Comparison of ENCODE assay signal across 8 cellular contexts in the genomic region with DNA sequence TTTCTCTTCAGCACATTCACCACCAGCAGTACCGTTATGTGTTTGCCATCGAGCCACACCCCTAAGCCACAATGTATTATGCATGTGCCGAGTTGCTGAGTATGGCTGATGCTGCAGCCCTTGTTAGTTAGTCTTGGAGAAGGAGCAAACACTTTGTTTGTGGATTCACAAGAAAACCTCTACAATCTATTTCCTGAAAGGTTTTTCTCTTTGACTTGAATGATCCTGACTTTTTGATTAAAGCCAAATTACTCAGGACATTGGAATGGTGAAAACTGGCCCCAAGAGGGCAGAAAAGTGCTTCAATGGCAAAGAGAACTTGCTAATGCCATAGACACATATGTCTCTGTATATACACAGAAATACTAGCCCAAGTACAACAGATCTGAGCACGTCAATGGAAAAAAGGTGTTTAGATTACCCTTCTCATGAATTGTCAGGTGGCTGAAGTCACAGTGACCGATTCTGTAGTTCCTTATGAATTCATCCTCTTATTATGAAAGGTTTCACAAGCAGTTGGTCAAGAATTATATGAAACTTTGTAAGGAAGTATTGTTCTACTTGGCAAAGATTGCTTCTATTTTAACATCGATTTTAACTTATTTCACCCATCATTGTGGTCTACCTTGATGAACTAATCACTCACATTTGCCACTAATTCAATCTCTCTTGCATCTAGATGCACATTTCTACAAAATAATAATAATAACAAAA.
DNase-seq lines count a peak whose midpoint lies in the region; TF ChIP-seq lines count a peak whose summit lies in the region.

No MANE protein-coding gene starts in this region.

- H3K4me3 ChIP-seq in esophagus muscularis mucosa (no peak overlapping the region), retinal pigment epithelial cell (ENCODE audit: low read length) (no peak overlapping the region)

- in situ Hi-C loops in GM13977 (cut with MboI; ENCODE audit: low pct_unique_long_range_greater_than_20kb, low sequenced_read_pairs, unreplicated experiment): no loop called here

- TF ChIP-seq POLR2A in esophagus muscularis mucosa (IDR thresholded peaks at IDR 0.05; ENCODE audit: low read depth): no peak

- WGBS in esophagus muscularis mucosa: 55% methylated on average over 6 of the region's 6 CpGs

- no peaks in the 10 kb centered on the region for H3K27me3 ChIP-seq in esophagus muscularis mucosa

- no peaks in the 10 kb centered on the region for H3K36me3 ChIP-seq in esophagus muscularis mucosa

- intact Hi-C loops in esophagus muscularis mucosa (cut with DNase I): loop anchor here (5.0 kb wide), 3 partner anchors 50 to 185 kb away; a partner anchor contains a TSS

- TF ChIP-seq EP300 in esophagus muscularis mucosa (IDR thresholded peaks at IDR 0.05): no peak

- DNase-seq in GM13977 (ENCODE audit: low spot score) (no peak), NOMO-1 (lab: John Stamatoyannopoulos, UW; ENCODE audit: unreplicated experiment in 2 of 2) (peak; percentile 34 to 46), esophagus muscularis mucosa (ENCODE audit: extremely low spot score) (no peak), retinal pigment epithelial cell (ENCODE audit: low read depth) (no peak), COLO668 (lab: John Stamatoyannopoulos, UW; ENCODE audit: unreplicated experiment) (no peak), 8988T (no peak), cerebellum (ENCODE audit: low spot score) (no peak)
- DNase-seq in activated CD4-positive, alpha-beta T cell treated with anti-CD3 and anti-CD28 coated beads for 48 hours: no peak

- H3K27ac ChIP-seq in esophagus muscularis mucosa (replicated peaks in 1 of 4): no peak overlapping the region

- TF ChIP-seq CTCF in GM13977 (IDR thresholded peaks at IDR 0.05; ENCODE audit: extremely low read depth, insufficient read depth, missing control alignments) (peak; percentile 20), esophagus muscularis mucosa (IDR thresholded peaks at IDR 0.05) (peak; percentile 40 to 46 (median 43)), retinal pigment epithelial cell (conservative IDR thresholded peaks at IDR 0.05; ENCODE audit: low read depth, low read length) (peak; percentile 60)

- H3K4me1 ChIP-seq in esophagus muscularis mucosa: peaks cover 12 to 18% (median 16%) of the 10 kb centered on the region in 4 donors

- H3K9me3 ChIP-seq in esophagus muscularis mucosa: no peaks in the 10 kb centered on the region

Comparison
In these comparisons a context has a peak if more than half of its experiments do, and no peak if none do; other contexts are left out.
1. DNase-seq: peak in NOMO-1 (2 of 2); none in GM13977 (single experiment), esophagus muscularis mucosa (single experiment), retinal pigment epithelial cell (single experiment), COLO668 (single experiment), 8988T (single experiment), cerebellum (single experiment) and activated CD4-positive, alpha-beta T cell treated with anti-CD3 and anti-CD28 coated beads for 48 hours (single experiment).
2. Peak in every context shown above with its lines, with median percentiles within 50 percentile points of each other: CTCF ChIP-seq.